In genomic region chr14:80077262-80077661, GRCh38 we compare ENCODE assay signal across 19 cellular contexts.
DNase-seq lines count a peak whose midpoint lies in the region; ATAC-seq and TF ChIP-seq lines count a peak whose summit lies in the region.
"Had no signal": no experiment of that assay in that cellular context is flagged by ENCODE, and none has a peak within 500 bp of the region (broad histone marks: within the 10 kb centered on the region; RNA-seq: fewer than 3 reads in every experiment).

No MANE protein-coding gene starts in this region.

- TF ChIP-seq CTCF in AG09309 (IDR thresholded peaks at IDR 0.05; ENCODE audit: control insufficient read depth, insufficient read depth, low read depth, low read length, missing control alignments) (no peak), HFFc6 (IDR thresholded peaks at IDR 0.05) (no peak), choroid plexus epithelial cell (conservative IDR thresholded peaks at IDR 0.05; ENCODE audit: low read depth, low read length) (no peak)

- H3K4me3 ChIP-seq in AG09309 (ENCODE audit: control insufficient read depth, low read depth, low read length) (no peak overlapping the region), choroid plexus epithelial cell (ENCODE audit: low read depth, low read length) (no peak overlapping the region)
- H3K4me3 ChIP-seq: BLaER1, SJCRH30 had no signal

- no peak overlapping the region for H3K27ac Mint-ChIP-seq in HFFc6
- H3K27ac Mint-ChIP-seq: CD4-positive, alpha-beta T cell had no signal

- H3K36me3 Mint-ChIP-seq in HFFc6 (ENCODE audit: low read depth), result no peaks in the 10 kb centered on the region; the same call in 1 of the 2 replicates

- H3K4me1 Mint-ChIP-seq in HFFc6 (ENCODE audit: low read depth), result no peaks in the 10 kb centered on the region

- peaks cover 9% of the 10 kb centered on the region for H3K9me3 Mint-ChIP-seq in HFFc6

- DNase-seq in AG09309 (ENCODE audit: low read depth) (peak; percentile 17), HFFc6 (peak; percentile 30), choroid plexus epithelial cell (ENCODE audit: low read depth) (peak; percentile 7), iris pigment epithelial cell (ENCODE audit: low read depth) (peak; percentile 10)
- DNase-seq in stimulated activated naive CD4-positive, alpha-beta T cell (lab: John Stamatoyannopoulos, UW), result no peak
- DNase-seq: 8988T; CD4-positive, alpha-beta T cell; COR-L47; DMS79 treated with DMSO at 0.1 percent for 48 hours; MV-4-11; NCI-H1694; NCI-H2081; NCI-H2171 treated with DMSO at 0.1 percent for 48 hours; NCI-H526 treated with DMSO at 0.1 percent for 48 hours; OCI-M1; SJCRH30 had no signal

- no peak for TF ChIP-seq POLR2A in GM18505 (IDR thresholded peaks at IDR 0.05; ENCODE audit: borderline replicate concordance, extremely low read depth, insufficient read depth, insufficient read length)

- ATAC-seq in GM18505 (IDR thresholded peaks at IDR 0.05; ENCODE audit: unreplicated experiment), result no peak
- ATAC-seq in HG03039 (IDR thresholded peaks at IDR 0.05; ENCODE audit: unreplicated experiment), result no peak

- H3K27me3 Mint-ChIP-seq in HFFc6 (ENCODE audit: insufficient read depth), result no peaks in the 10 kb centered on the region
- H3K27me3 Mint-ChIP-seq: CD4-positive, alpha-beta T cell had no signal

- no peak overlapping the region for H3K4me3 Mint-ChIP-seq in HFFc6
- H3K4me3 Mint-ChIP-seq: CD4-positive, alpha-beta T cell had no signal

Comparison
In these comparisons a context has a peak if more than half of its experiments do, and no peak if none do; other contexts are left out.
1. DNase-seq: peak in AG09309 (single experiment), HFFc6 (single experiment), choroid plexus epithelial cell (single experiment) and iris pigment epithelial cell (single experiment); none in stimulated activated naive CD4-positive, alpha-beta T cell (0 of 6).